14 cellular contexts compared by ENCODE assay signal in the genomic region with DNA sequence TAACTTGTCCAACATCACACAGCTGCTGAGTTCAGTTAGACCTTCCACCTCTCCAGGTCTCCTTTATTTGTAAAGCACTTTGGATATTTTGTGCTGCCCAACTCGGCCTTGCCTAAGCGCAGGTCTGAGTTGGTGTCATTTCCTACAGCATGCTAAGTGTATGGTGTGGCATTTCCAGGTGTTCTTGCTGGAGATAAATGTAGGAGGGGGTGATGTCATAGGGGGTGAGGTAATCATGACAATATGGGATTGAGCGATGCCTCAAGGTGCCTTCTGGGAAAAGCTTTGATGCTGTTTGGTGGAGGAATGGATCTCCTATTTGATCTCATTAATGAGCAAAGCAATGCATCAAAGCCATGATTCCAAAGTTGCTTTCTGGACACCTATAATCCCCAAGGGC. TPM values are rescaled to one million over a fixed set of nuclear protein-coding genes. Genes with fewer than 3 reads are reported as not detected.
DNase-seq lines count a peak whose midpoint lies in the region; ATAC-seq and TF ChIP-seq lines count a peak whose summit lies in the region.
"Had no signal": no experiment of that assay in that cellular context is flagged by ENCODE, and none has a peak within 500 bp of the region (broad histone marks: within the 10 kb centered on the region; RNA-seq: fewer than 3 reads in every experiment).

No MANE protein-coding gene starts in this region.

- no peak overlapping the region for H2AFZ ChIP-seq in neuronal stem cell (ENCODE audit: low read length)
- H2AFZ ChIP-seq: GM23338 had no signal

- no peak overlapping the region for H2BK5ac ChIP-seq in neuronal stem cell (ENCODE audit: low read length)

- 96% methylated on average over 3 of the region's 3 CpGs for WGBS in esophagus muscularis mucosa
- WGBS in psoas muscle, 3 donors: 96 to 99% (median 98%) methylated on average over 3 of the region's 3 CpGs
- WGBS in neuronal stem cell (ENCODE audit: extremely low coverage in 2 of 2, insufficient read length in 2 of 2, insufficient replicate concordance in 1 of 2), 2 donors: no CpG with 5 or more reads among the region's 3 CpGs

- POLR2A ChIA-PET in HEK293 (lab: Yijun Ruan, JAX): no interaction called here

- no peak overlapping the region for H3K9ac ChIP-seq in neuronal stem cell (ENCODE audit: low read depth, low read length, poor library complexity)
- H3K9ac ChIP-seq: BLaER1 had no signal

- H2AK5ac ChIP-seq in neuronal stem cell (ENCODE audit: low read depth, low read length): no peak overlapping the region

- DNase-seq in left ventricle myocardium inferior (no peak), cardiac septum (ENCODE audit: low spot score) (no peak), esophagus muscularis mucosa (ENCODE audit: extremely low spot score) (no peak), psoas muscle (no peak), neuronal stem cell (ENCODE audit: low spot score) (no peak), medulla oblongata (ENCODE audit: extremely low spot score) (no peak)
- DNase-seq: 8988T, AML-193, DMS79, H7 had no signal

- H2BK12ac ChIP-seq in neuronal stem cell (ENCODE audit: low read length): no peak overlapping the region

- TF ChIP-seq CTCF in left ventricle myocardium inferior (IDR thresholded peaks at IDR 0.05; ENCODE audit: borderline replicate concordance): no peak
- no peak for TF ChIP-seq CTCF in HEK293 (tag by site-specific recombination; IDR thresholded peaks at IDR 0.05)
- no peak for TF ChIP-seq CTCF in esophagus muscularis mucosa (IDR thresholded peaks at IDR 0.05)
- TF ChIP-seq CTCF in psoas muscle (IDR thresholded peaks at IDR 0.05): no peak

- no peak for TF ChIP-seq POLR2A in esophagus muscularis mucosa (IDR thresholded peaks at IDR 0.05; ENCODE audit: low read depth)

- H3K27ac ChIP-seq in left ventricle myocardium inferior (replicated peaks) (peak overlapping the region; percentile 89), HEK293 (ENCODE audit: extremely low read depth, low read depth, low read length) (no peak overlapping the region), esophagus muscularis mucosa (replicated peaks in 1 of 4) (peak overlapping the region in 3 of 4 donors; percentile 26 to 55 (median 30)), psoas muscle (peak overlapping the region; percentile 30), neuronal stem cell (replicated peaks; ENCODE audit: low read length) (no peak overlapping the region)
- H3K27ac ChIP-seq: BLaER1 had no signal

- H3K9me3 ChIP-seq in left ventricle myocardium inferior (replicated peaks): peaks cover 24% of the 10 kb centered on the region
- H3K9me3 ChIP-seq in HEK293 (ENCODE audit: control insufficient read depth, insufficient read depth, low read depth, low read length): no peaks in the 10 kb centered on the region
- peaks cover 0 to 10% (median 5%) of the 10 kb centered on the region in 4 donors for H3K9me3 ChIP-seq in esophagus muscularis mucosa
- H3K9me3 ChIP-seq in psoas muscle: peaks cover 7% of the 10 kb centered on the region
- peaks cover 0 to 14% of the 10 kb centered on the region in 2 donors for H3K9me3 ChIP-seq in neuronal stem cell (replicated peaks in 1 of 2; ENCODE audit: control insufficient read depth in 2 of 2, insufficient read depth in 1 of 2, low read depth in 1 of 2, low read length in 2 of 2)

- H3K27me3 ChIP-seq in left ventricle myocardium inferior (ENCODE audit: low read depth): no peaks in the 10 kb centered on the region
- no peaks in the 10 kb centered on the region for H3K27me3 ChIP-seq in esophagus muscularis mucosa
- peaks cover 0 to 6% (median 0%) of the 10 kb centered on the region in 3 donors for H3K27me3 ChIP-seq in psoas muscle (ENCODE audit: insufficient read depth in 3 of 3, low read length in 2 of 3)
- H3K27me3 ChIP-seq in neuronal stem cell (ENCODE audit: control insufficient read depth in 3 of 3, insufficient read depth in 3 of 3, low read depth in 1 of 3, low read length in 3 of 3): peaks cover 0 to 5% (median 0%) of the 10 kb centered on the region in 3 experiments
- H3K27me3 ChIP-seq: BLaER1 had no signal

- no peak overlapping the region for H3K4ac ChIP-seq in neuronal stem cell (ENCODE audit: low read length)

- H3K4me2 ChIP-seq in neuronal stem cell (ENCODE audit: insufficient read depth, low read length, poor library complexity, severe bottlenecking): no peak overlapping the region
- H3K4me2 ChIP-seq: BLaER1, GM23338 had no signal

- H2BK15ac ChIP-seq in neuronal stem cell (ENCODE audit: low read length): no peak overlapping the region

- no peaks in the 10 kb centered on the region for H3K79me1 ChIP-seq in neuronal stem cell (ENCODE audit: low read depth, low read length)

- no peak overlapping the region for H3K18ac ChIP-seq in neuronal stem cell (ENCODE audit: low read length)

- H3K4me3 ChIP-seq in left ventricle myocardium inferior (no peak overlapping the region), HEK293 (ENCODE audit: low read depth, low read length) (no peak overlapping the region), esophagus muscularis mucosa (no peak overlapping the region), psoas muscle (no peak overlapping the region), neuronal stem cell (ENCODE audit: low read length in 2 of 2) (no peak overlapping the region)
- H3K4me3 ChIP-seq: BLaER1, GM12878, GM23338 had no signal

- ATAC-seq in psoas muscle: no peak
- ATAC-seq: GM12878, GM23338 had no signal

- H3K14ac ChIP-seq in neuronal stem cell (ENCODE audit: low read length): no peak overlapping the region

- no peak overlapping the region for H4K91ac ChIP-seq in neuronal stem cell (ENCODE audit: low read depth, low read length, poor library complexity)

- no peak overlapping the region for H2BK120ac ChIP-seq in neuronal stem cell (ENCODE audit: low read depth, low read length)

- H3K4me1 ChIP-seq in left ventricle myocardium inferior: peaks cover 22% of the 10 kb centered on the region
- H3K4me1 ChIP-seq in HEK293 (ENCODE audit: control insufficient read depth, insufficient read depth, low read length): no peaks in the 10 kb centered on the region
- peaks cover 0 to 4% (median 3%) of the 10 kb centered on the region in 4 donors for H3K4me1 ChIP-seq in esophagus muscularis mucosa
- peaks cover 4% of the 10 kb centered on the region for H3K4me1 ChIP-seq in psoas muscle
- H3K4me1 ChIP-seq in neuronal stem cell (ENCODE audit: control insufficient read depth in 2 of 2, insufficient read depth in 1 of 2, low read depth in 1 of 2, low read length in 2 of 2): peaks cover 2 to 5% of the 10 kb centered on the region in 2 donors
- H3K4me1 ChIP-seq: BLaER1 had no signal

- no peak overlapping the region for H3K23ac ChIP-seq in neuronal stem cell (ENCODE audit: low read depth, low read length, poor library complexity)

- H3K36me3 ChIP-seq in left ventricle myocardium inferior (no peaks in the 10 kb centered on the region), HEK293 (ENCODE audit: control insufficient read depth in 2 of 2, insufficient read depth in 1 of 2, low read length in 2 of 2) (no peaks in the 10 kb centered on the region), esophagus muscularis mucosa (no peaks in the 10 kb centered on the region), psoas muscle (ENCODE audit: insufficient read depth in 1 of 2, low read depth in 1 of 2) (no peaks in the 10 kb centered on the region), neuronal stem cell (replicated peaks in 1 of 2; ENCODE audit: control insufficient read depth in 2 of 2, insufficient read depth in 2 of 2, low read length in 2 of 2) (no peaks in the 10 kb centered on the region)
- H3K36me3 ChIP-seq: BLaER1 had no signal

- no peak overlapping the region for H4K8ac ChIP-seq in neuronal stem cell (ENCODE audit: low read depth, low read length)

- CTCF ChIA-PET in HEK293 (lab: Yijun Ruan, JAX): interaction anchor here (2.7 kb wide), 1 partner anchor 88 kb away, joined by 8 read pairs; no protein-coding TSS in a partner anchor

- intact Hi-C loops in left ventricle myocardium inferior (cut with micrococcal nuclease) (no loop called here), cardiac septum (cut with DNase I) (loop anchor here (5.0 kb wide), 1 partner anchor 34 kb away; a partner anchor contains a TSS), esophagus muscularis mucosa (cut with DNase I) (no loop called here), psoas muscle (cut with DNase I) (no loop called here)

- no peak for TF ChIP-seq EP300 in esophagus muscularis mucosa (IDR thresholded peaks at IDR 0.05)

TF ChIP-seq in HEK293, 187 proteins besides CTCF, POLR2A, EP300 and RAD21 (continues in another document):
- no peak for TF ChIP-seq ZNF202 (tag by site-specific recombination; IDR thresholded peaks at IDR 0.05; ENCODE audit: borderline replicate concordance)
- peak; percentile 67 for TF ChIP-seq ZNF629 (tag by site-specific recombination; IDR thresholded peaks at IDR 0.05)
- peak; percentile 39; the same call in 1 of the 2 replicates for TF ChIP-seq ZBTB21 (tag by site-specific recombination; IDR thresholded peaks at IDR 0.05)
- no peak for TF ChIP-seq ZNF501 (tag by site-specific recombination; IDR thresholded peaks at IDR 0.05)
- TF ChIP-seq, protein P1, sequence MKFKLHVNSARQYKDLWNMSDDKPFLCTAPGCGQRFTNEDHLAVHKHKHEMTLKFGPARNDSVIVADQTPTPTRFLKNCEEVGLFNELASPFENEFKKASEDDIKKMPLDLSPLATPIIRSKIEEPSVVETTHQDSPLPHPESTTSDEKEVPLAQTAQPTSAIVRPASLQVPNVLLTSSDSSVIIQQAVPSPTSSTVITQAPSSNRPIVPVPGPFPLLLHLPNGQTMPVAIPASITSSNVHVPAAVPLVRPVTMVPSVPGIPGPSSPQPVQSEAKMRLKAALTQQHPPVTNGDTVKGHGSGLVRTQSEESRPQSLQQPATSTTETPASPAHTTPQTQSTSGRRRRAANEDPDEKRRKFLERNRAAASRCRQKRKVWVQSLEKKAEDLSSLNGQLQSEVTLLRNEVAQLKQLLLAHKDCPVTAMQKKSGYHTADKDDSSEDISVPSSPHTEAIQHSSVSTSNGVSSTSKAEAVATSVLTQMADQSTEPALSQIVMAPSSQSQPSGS (tag by site-specific recombination; IDR thresholded peaks at IDR 0.05; ENCODE audit: low read depth): peak; percentile 61; the same call in 1 of the 2 replicates
- TF ChIP-seq WT1 (tag by site-specific recombination; IDR thresholded peaks at IDR 0.05): no peak

RNA-seq across cellular contexts. Expression of a gene that starts 32.3 kb away (rescaled TPM):
- total RNA-seq in left ventricle myocardium inferior (24.0 TPM), cardiac septum (19.7 TPM), esophagus muscularis mucosa (10 to 100 TPM; 34.1 to 87.1 (median 60.2) TPM), psoas muscle (10 to 100 TPM; 13.7 to 20.4 (median 16.4) TPM)
- 1 to 10 TPM; 8.0 to 9.7 (median 8.2) TPM for polyA plus RNA-seq in psoas muscle
- polyA plus RNA-seq in neuronal stem cell (2013, experiment 1 of 2): 8.1 TPM
- 8.2 TPM for polyA plus RNA-seq in neuronal stem cell (2013, experiment 2 of 2)

Comparison
In these comparisons a context has a peak if more than half of its experiments do, and no peak if none do; other contexts are left out.
1. H3K27ac ChIP-seq: peak in left ventricle myocardium inferior (single experiment), esophagus muscularis mucosa (3 of 4) and psoas muscle (single experiment); none in HEK293 (single experiment) and neuronal stem cell (single experiment).